In the genomic region with DNA sequence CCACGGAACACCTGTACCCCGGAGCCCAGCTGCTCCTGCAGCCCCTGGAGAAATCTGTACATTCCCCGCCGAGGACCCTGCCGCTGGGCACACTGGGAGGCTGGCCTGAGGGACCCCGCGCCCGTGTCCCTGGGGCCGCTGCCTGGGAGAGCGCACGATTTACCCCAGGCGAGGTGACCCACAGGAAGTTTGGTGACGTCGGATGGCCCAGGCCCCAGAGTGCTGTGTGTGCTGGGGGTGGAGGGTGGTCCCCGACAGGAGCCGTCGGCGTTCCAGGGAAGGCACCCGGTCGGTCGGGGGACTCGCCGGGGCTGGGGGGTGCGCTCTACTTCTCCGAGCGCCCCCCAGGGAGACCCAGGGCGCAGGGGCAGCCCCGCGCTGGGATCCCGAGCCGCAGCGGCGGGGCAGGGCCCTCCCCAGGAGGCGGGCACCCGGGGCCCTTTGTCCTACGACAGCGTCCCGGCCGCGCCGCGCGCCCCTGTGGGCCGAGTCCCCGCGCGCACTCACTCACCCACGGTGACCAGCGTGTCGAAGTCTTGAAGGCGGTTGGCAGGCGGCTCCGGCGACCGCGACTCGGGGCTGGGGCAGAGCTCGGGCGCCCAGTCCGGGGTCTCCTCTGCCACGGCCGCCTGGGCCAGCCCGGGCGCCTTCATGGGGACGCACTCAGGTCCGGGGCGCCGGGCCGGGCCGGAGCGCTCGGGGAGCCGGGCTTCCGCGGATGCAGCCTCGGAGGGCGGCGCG, we compare ENCODE assay signal across 7 cellular contexts.
A peak's percentile ranks its signal among the peaks of the same experiment; 100 is the strongest.
DNase-seq lines count a peak whose midpoint lies in the region; ATAC-seq and TF ChIP-seq lines count a peak whose summit lies in the region.
"Not testable (repeated sequence)": the region's sequence is repeated elsewhere in the genome, so short reads cannot be mapped to it uniquely, and the experiment has no call there.

No MANE protein-coding gene starts in this region.

- H3K27me3 Mint-ChIP-seq in GM23338 (ENCODE audit: insufficient read depth, low read depth, poor library complexity); activated CD8-positive, alpha-beta T cell treated with anti-CD3 and anti-CD28 coated beads, Interleukin-2, amount 10 ng/mL, durations not matched to agents 7 days and 5 days (ENCODE audit: low read depth): not testable (repeated sequence)

- not testable (repeated sequence) for H3K4me3 Mint-ChIP-seq in GM23338; activated CD8-positive, alpha-beta T cell treated with anti-CD3 and anti-CD28 coated beads, Interleukin-2, amount 10 ng/mL, durations not matched to agents 7 days and 5 days

- H3K79me2 ChIP-seq in GM23338 (replicated peaks; ENCODE audit: insufficient read depth), result not testable (repeated sequence)

- H3K4me2 ChIP-seq in GM23338, result not testable (repeated sequence)

- intact Hi-C loops in left colon (cut with DNase I, micrococcal nuclease), result not testable (repeated sequence)

- not testable (repeated sequence) for H3K9me2 ChIP-seq in GM23338 (ENCODE audit: insufficient read depth)

- POLR2A ChIA-PET in activated CD8-positive, alpha-beta T cell treated with anti-CD3 and anti-CD28 coated beads, Interleukin-2, amount 10 ng/mL, durations not matched to agents 7 days and 5 days (lab: Charles Lee), result not testable (repeated sequence)

- not testable (repeated sequence) for H4K20me1 ChIP-seq in GM23338 (replicated peaks; ENCODE audit: insufficient read depth)

- not testable (repeated sequence) for H3K27ac ChIP-seq in GM23338 (ENCODE audit: low read depth)

- not testable (repeated sequence) for H3K4me1 Mint-ChIP-seq in GM23338; activated CD8-positive, alpha-beta T cell treated with anti-CD3 and anti-CD28 coated beads, Interleukin-2, amount 10 ng/mL, durations not matched to agents 7 days and 5 days (ENCODE audit: low read depth)

- H3F3A ChIP-seq in GM23338 (replicated peaks; ENCODE audit: low read depth), result not testable (repeated sequence)

- CTCF ChIA-PET in activated CD8-positive, alpha-beta T cell treated with anti-CD3 and anti-CD28 coated beads, Interleukin-2, amount 10 ng/mL, durations not matched to agents 7 days and 5 days (lab: Charles Lee), result not testable (repeated sequence)

- H3K27me3 ChIP-seq in GM23338 (ENCODE audit: insufficient read depth), result not testable (repeated sequence)

- H3K9me3 Mint-ChIP-seq in GM23338; activated CD8-positive, alpha-beta T cell treated with anti-CD3 and anti-CD28 coated beads, Interleukin-2, amount 10 ng/mL, durations not matched to agents 7 days and 5 days (ENCODE audit: insufficient read depth): not testable (repeated sequence)

- not testable (repeated sequence) for H3K4me1 ChIP-seq in GM23338 (ENCODE audit: insufficient read depth)

- not testable (repeated sequence) for TF ChIP-seq CTCF in GM23338 (conservative IDR thresholded peaks at IDR 0.05; ENCODE audit: low read depth in 2 of 2)

- not testable (repeated sequence) for H3K36me3 Mint-ChIP-seq in GM23338 (ENCODE audit: low read depth); activated CD8-positive, alpha-beta T cell treated with anti-CD3 and anti-CD28 coated beads, Interleukin-2, amount 10 ng/mL, durations not matched to agents 7 days and 5 days (ENCODE audit: low read depth)

- H3K36me3 ChIP-seq in GM23338 (ENCODE audit: insufficient read depth), result not testable (repeated sequence)

- ATAC-seq in GM19023 (IDR thresholded peaks at IDR 0.05; ENCODE audit: unreplicated experiment) (peak; percentile 39), GM21367 (IDR thresholded peaks at IDR 0.05; ENCODE audit: unreplicated experiment) (peak; percentile 36), GM23338 (peak; percentile 46), HG02943 (IDR thresholded peaks at IDR 0.05; ENCODE audit: low read depth, unreplicated experiment) (peak; percentile 49), HG03342 (IDR thresholded peaks at IDR 0.05; ENCODE audit: unreplicated experiment) (peak; percentile 30), left colon (peak; percentile 65)
- ATAC-seq in activated CD8-positive, alpha-beta T cell treated with anti-CD3 and anti-CD28 coated beads, Interleukin-2, amount 10 ng/mL, durations not matched to agents 7 days and 5 days, result peak; percentile 48

- not testable (repeated sequence) for H3K27ac Mint-ChIP-seq in GM23338; activated CD8-positive, alpha-beta T cell treated with anti-CD3 and anti-CD28 coated beads, Interleukin-2, amount 10 ng/mL, durations not matched to agents 7 days and 5 days

- not testable (repeated sequence) for DNase-seq in GM23338 (ENCODE audit: low spot score); activated CD8-positive, alpha-beta T cell treated with anti-CD3 and anti-CD28 coated beads, Interleukin-2, amount 10 ng/mL, durations not matched to agents 7 days and 5 days; left colon

- H2AFZ ChIP-seq in GM23338, result not testable (repeated sequence)

- not testable (repeated sequence) for H3K4me3 ChIP-seq in GM23338
